Comparison of ENCODE assay signal across 12 cellular contexts in the genomic region with DNA sequence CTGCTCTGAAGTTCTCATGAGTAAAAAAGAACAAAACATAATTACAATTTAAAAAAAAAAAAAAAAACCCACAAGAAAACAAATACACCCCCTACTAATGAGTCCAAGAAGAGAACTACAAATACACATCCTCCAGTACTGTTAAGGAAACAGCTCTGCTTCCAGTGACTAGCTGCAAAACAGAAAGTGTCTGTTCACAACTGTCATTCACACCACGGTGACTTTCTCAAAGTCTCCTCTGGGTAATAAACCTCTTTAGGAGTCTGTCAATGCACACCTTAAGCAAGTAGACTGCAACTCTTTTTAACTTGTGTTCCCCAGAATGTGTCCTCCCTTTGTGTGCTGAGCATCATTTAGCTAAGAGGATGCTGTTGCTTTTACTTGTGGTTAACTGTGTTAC. TPM values are rescaled to one million over a fixed set of nuclear protein-coding genes. Genes with fewer than 3 reads are reported as not detected.
DNase-seq lines count a peak whose midpoint lies in the region; ATAC-seq and TF ChIP-seq lines count a peak whose summit lies in the region.
"Had no signal": no experiment of that assay in that cellular context is flagged by ENCODE, and none has a peak within 500 bp of the region (broad histone marks: within the 10 kb centered on the region; RNA-seq: fewer than 3 reads in every experiment).

No MANE protein-coding gene starts in this region.

- no peak overlapping the region for H3K27ac Mint-ChIP-seq in activated naive CD4-positive, alpha-beta T cell treated with anti-CD3 and anti-CD28 coated beads for 36 hours
- peak overlapping the region; percentile 69 to 90 for H3K27ac Mint-ChIP-seq in natural killer cell

- H3K36me3 Mint-ChIP-seq in activated naive CD4-positive, alpha-beta T cell treated with anti-CD3 and anti-CD28 coated beads for 36 hours (ENCODE audit: low read depth) = peaks cover 31% of the 10 kb centered on the region
- no peaks in the 10 kb centered on the region for H3K36me3 Mint-ChIP-seq in natural killer cell

- DNase-seq in activated naive CD4-positive, alpha-beta T cell treated with anti-CD3 and anti-CD28 coated beads for 36 hours = peak; percentile 16
- DNase-seq in activated naive CD4-positive, alpha-beta T cell treated with Interleukin-2 at 50 U/mL for 16 hours = no peak
- no peak for DNase-seq in natural killer cell
- no peak for DNase-seq in HPDE6-E6E7 (ENCODE audit: extremely low spot score)
- DNase-seq in A172 (ENCODE audit: low spot score) = no peak
- no peak for DNase-seq in colonic mucosa
- DNase-seq: GOT3, NCI-H1048, NCI-H510A, SW 1271 had no signal

- H3K9me3 ChIP-seq in KOPT-K1 (ENCODE audit: insufficient read depth, low read length, poor library complexity, severe bottlenecking) = no peaks in the 10 kb centered on the region
- no peaks in the 10 kb centered on the region for H3K9me3 ChIP-seq in colonic mucosa

- H3K36me3 ChIP-seq in KOPT-K1 (ENCODE audit: insufficient read depth, low read length) (peaks cover 48% of the 10 kb centered on the region), colonic mucosa (peaks cover 4% of the 10 kb centered on the region)

- TF ChIP-seq CTCF in natural killer cell (IDR thresholded peaks at IDR 0.05) (no peak), colonic mucosa (IDR thresholded peaks at IDR 0.05) (no peak)

- peaks cover 5% of the 10 kb centered on the region for H3K4me1 ChIP-seq in colonic mucosa

- CTCF ChIA-PET in activated naive CD4-positive, alpha-beta T cell treated with anti-CD3 and anti-CD28 coated beads for 36 hours (lab: Charles Lee) = interaction anchor here (0.6 to 1.5 kb wide), 5 partner anchors 12 to 609 kb away, joined by 3 to 8 read pairs (median 3); no protein-coding TSS in a partner anchor

- H3K4me1 Mint-ChIP-seq in activated naive CD4-positive, alpha-beta T cell treated with anti-CD3 and anti-CD28 coated beads for 36 hours (ENCODE audit: low read depth) = peaks cover 58% of the 10 kb centered on the region
- peaks cover 71 to 76% of the 10 kb centered on the region in 2 donors for H3K4me1 Mint-ChIP-seq in natural killer cell

- intact Hi-C loops in activated naive CD4-positive, alpha-beta T cell treated with anti-CD3 and anti-CD28 coated beads for 36 hours (cut with micrococcal nuclease) = no loop called here
- intact Hi-C loops in natural killer cell (cut with micrococcal nuclease) = no loop called here
- intact Hi-C loops in colonic mucosa (cut with DNase I) = no loop called here

- H3K4me3 Mint-ChIP-seq in activated naive CD4-positive, alpha-beta T cell treated with anti-CD3 and anti-CD28 coated beads for 36 hours = no peak overlapping the region
- no peak overlapping the region for H3K4me3 Mint-ChIP-seq in natural killer cell

- no peaks in the 10 kb centered on the region for H3K27me3 ChIP-seq in colonic mucosa

- H3K27me3 Mint-ChIP-seq in activated naive CD4-positive, alpha-beta T cell treated with anti-CD3 and anti-CD28 coated beads for 36 hours (ENCODE audit: low read depth) = no peaks in the 10 kb centered on the region
- H3K27me3 Mint-ChIP-seq in natural killer cell (ENCODE audit: low read depth in 2 of 2) = no peaks in the 10 kb centered on the region

- ATAC-seq in GM21390 (IDR thresholded peaks at IDR 0.05; ENCODE audit: unreplicated experiment) (peak; percentile 49), natural killer cell (peak; percentile 76 to 80 (median 79))

- no peak overlapping the region for H3K4me3 ChIP-seq in colonic mucosa

- no peaks in the 10 kb centered on the region for H3K9me3 Mint-ChIP-seq in activated naive CD4-positive, alpha-beta T cell treated with anti-CD3 and anti-CD28 coated beads for 36 hours
- no peaks in the 10 kb centered on the region for H3K9me3 Mint-ChIP-seq in natural killer cell

- H3K27ac ChIP-seq in KOPT-K1 (ENCODE audit: low read depth, low read length, poor library complexity, severe bottlenecking) (peak overlapping the region; percentile 45), colonic mucosa (no peak overlapping the region)

- H3K9ac ChIP-seq in colonic mucosa (ENCODE audit: low read depth in 2 of 2, low read length in 2 of 2) = no peak overlapping the region

RNA-seq across cellular contexts. Expression of a gene that starts 6.2 kb away (rescaled TPM):
- total RNA-seq in activated naive CD4-positive, alpha-beta T cell treated with anti-CD3 and anti-CD28 coated beads for 36 hours = 10 to 100 TPM; 18.3 to 18.8 TPM
- 10 to 100 TPM; 42.8 to 46.5 (median 46.5) TPM for total RNA-seq in natural killer cell
- 31.6 and 36.0 TPM in 2 replicates for total RNA-seq in A172 (2014; rRNA removed; shearing (Covaris generic))
- 10 to 100 TPM; 76.7 to 96.3 TPM for total RNA-seq in colonic mucosa

RNA-seq across cellular contexts. Expression of a gene that starts 54.7 kb away (rescaled TPM):
- total RNA-seq in activated naive CD4-positive, alpha-beta T cell treated with anti-CD3 and anti-CD28 coated beads for 36 hours = 10 to 100 TPM; 43.7 to 49.6 TPM
- total RNA-seq in natural killer cell (10 to 100 TPM; 52.8 to 58.5 (median 54.7) TPM), colonic mucosa (10 to 100 TPM; 27.0 to 33.2 TPM)
- 167 and 224 TPM in 2 replicates for total RNA-seq in A172 (2014; rRNA removed; shearing (Covaris generic))
